Comparison of ENCODE assay signal across 1 cellular context in genomic region chr6:31158140-31158862, GRCh38.
TF ChIP-seq lines count a peak whose summit lies in the region.

TSS of gene TCF19 (plus strand) at chr6:31158589. CDS start at chr6:31159470, 881 bp downstream.

TF ChIP-seq in HepG2, 621 proteins besides CTCF, POLR2A, EP300 and RAD21 (continued from another document and continues in another):
- TF ChIP-seq ZFP82 (CRISPR knock-in tag; IDR thresholded peaks at IDR 0.05; ENCODE audit: borderline replicate concordance): no peak
- TF ChIP-seq ZNF121 (CRISPR knock-in tag; IDR thresholded peaks at IDR 0.05): no peak
- TF ChIP-seq KLF13 (CRISPR knock-in tag; IDR thresholded peaks at IDR 0.05): no peak
- TF ChIP-seq BCL6 (CRISPR knock-in tag; IDR thresholded peaks at IDR 0.05): no peak
- no peak for TF ChIP-seq SIX4 (CRISPR knock-in tag; IDR thresholded peaks at IDR 0.05)
- TF ChIP-seq FOXM1 (CRISPR knock-in tag; IDR thresholded peaks at IDR 0.05): no peak
- TF ChIP-seq GATAD1 (CRISPR knock-in tag; IDR thresholded peaks at IDR 0.05): peak; percentile 68
- no peak for TF ChIP-seq SRF (IDR thresholded peaks at IDR 0.05; ENCODE audit: low read depth, low read length)
- TF ChIP-seq TP53 (CRISPR knock-in tag; conservative IDR thresholded peaks at IDR 0.05): no peak
- TF ChIP-seq HCFC1 (IDR thresholded peaks at IDR 0.05; ENCODE audit: low read depth, low read length): no peak
- TF ChIP-seq ELF4 (CRISPR knock-in tag; IDR thresholded peaks at IDR 0.05; ENCODE audit: borderline replicate concordance): no peak
- TF ChIP-seq BRD4 (CRISPR knock-in tag; IDR thresholded peaks at IDR 0.05): no peak
- TF ChIP-seq SYNCRIP (IDR thresholded peaks at IDR 0.05; ENCODE audit: insufficient read depth, low read depth, low read length): no peak
- TF ChIP-seq THRA (CRISPR knock-in tag; IDR thresholded peaks at IDR 0.05; ENCODE audit: borderline replicate concordance): no peak
- TF ChIP-seq RFX5 (IDR thresholded peaks at IDR 0.05; ENCODE audit: low read depth, low read length): no peak; the same call in 1 of the 2 replicates
- TF ChIP-seq SMAD1 (CRISPR knock-in tag; IDR thresholded peaks at IDR 0.05; ENCODE audit: borderline replicate concordance, low read depth): no peak
- TF ChIP-seq REST (IDR thresholded peaks at IDR 0.05; ENCODE audit: borderline replicate concordance in 1 of 2, low read depth in 1 of 2, low read length in 2 of 2): no peak
- 0 out of 2 replicates have a peak, but pooled peaks have one; percentile 60 for TF ChIP-seq THYN1 (CRISPR knock-in tag; IDR thresholded peaks at IDR 0.05; ENCODE audit: borderline replicate concordance, low read depth)
- TF ChIP-seq PCBP1 (IDR thresholded peaks at IDR 0.05; ENCODE audit: borderline replicate concordance, low read depth, low read length): 0 out of 2 replicates have a peak, but pooled peaks have one; percentile 70
- TF ChIP-seq ZNF207 (IDR thresholded peaks at IDR 0.05; ENCODE audit: borderline replicate concordance): no peak
- no peak for TF ChIP-seq ZNF674 (CRISPR knock-in tag; IDR thresholded peaks at IDR 0.05; ENCODE audit: low read depth)
- TF ChIP-seq BCLAF1 (IDR thresholded peaks at IDR 0.05): no peak
- peak; percentile 62 for TF ChIP-seq RBFOX2 (IDR thresholded peaks at IDR 0.05; ENCODE audit: low read depth, low read length)
- no peak for TF ChIP-seq ZMYM2 (CRISPR knock-in tag; IDR thresholded peaks at IDR 0.05)
- TF ChIP-seq HMG20B (CRISPR knock-in tag; conservative IDR thresholded peaks at IDR 0.05): no peak
- TF ChIP-seq HMGA1 (CRISPR knock-in tag; conservative IDR thresholded peaks at IDR 0.05): no peak
- no peak for TF ChIP-seq ZFP37 (CRISPR knock-in tag; IDR thresholded peaks at IDR 0.05; ENCODE audit: borderline replicate concordance)
- peak; percentile 29; the same call in 1 of the 2 replicates for TF ChIP-seq ZNF776 (CRISPR knock-in tag; IDR thresholded peaks at IDR 0.05)
- no peak for TF ChIP-seq ZNF720 (CRISPR knock-in tag; IDR thresholded peaks at IDR 0.05)
- TF ChIP-seq MIER3 (CRISPR knock-in tag; IDR thresholded peaks at IDR 0.05; ENCODE audit: borderline replicate concordance): peak; percentile 16; the same call in 1 of the 2 replicates
- no peak for TF ChIP-seq GZF1 (CRISPR knock-in tag; IDR thresholded peaks at IDR 0.05)
- no peak for TF ChIP-seq ZNF460 (CRISPR knock-in tag; IDR thresholded peaks at IDR 0.05; ENCODE audit: borderline replicate concordance)
- TF ChIP-seq RBM22 (optimal IDR thresholded peaks at IDR 0.05; ENCODE audit: low read length): no peak
- TF ChIP-seq ZNF260 (CRISPR knock-in tag; IDR thresholded peaks at IDR 0.05; ENCODE audit: borderline replicate concordance, low read depth): no peak
- peak; percentile 54; the same call in 1 of the 2 replicates for TF ChIP-seq SKIL (CRISPR knock-in tag; IDR thresholded peaks at IDR 0.05; ENCODE audit: borderline replicate concordance)
- TF ChIP-seq ZNF687 (CRISPR knock-in tag; IDR thresholded peaks at IDR 0.05): peak; percentile 86
- TF ChIP-seq SETDB1 (CRISPR knock-in tag; IDR thresholded peaks at IDR 0.05; ENCODE audit: borderline replicate concordance): no peak
- TF ChIP-seq MNT (IDR thresholded peaks at IDR 0.05): peak; percentile 57
- peak; percentile 74; the same call in 1 of the 2 replicates for TF ChIP-seq ZNF441 (CRISPR knock-in tag; IDR thresholded peaks at IDR 0.05; ENCODE audit: borderline replicate concordance)
- TF ChIP-seq MATR3 (CRISPR knock-in tag; IDR thresholded peaks at IDR 0.05): no peak
- no peak for TF ChIP-seq ZKSCAN5 (CRISPR knock-in tag; IDR thresholded peaks at IDR 0.05)
- TF ChIP-seq NBN (conservative IDR thresholded peaks at IDR 0.05): no peak
- TF ChIP-seq JUNB (CRISPR knock-in tag; IDR thresholded peaks at IDR 0.05; ENCODE audit: borderline replicate concordance): peak; percentile 30; the same call in 1 of the 2 replicates
- TF ChIP-seq ZBTB39 (CRISPR knock-in tag; IDR thresholded peaks at IDR 0.05): no peak
- TF ChIP-seq NR2F6 (IDR thresholded peaks at IDR 0.05): no peak
- no peak for TF ChIP-seq NR2F6 (CRISPR knock-in tag; IDR thresholded peaks at IDR 0.05)
- no peak for TF ChIP-seq IKZF4 (CRISPR knock-in tag; IDR thresholded peaks at IDR 0.05; ENCODE audit: borderline replicate concordance, low read depth, not compliant biosample characterization)
- TF ChIP-seq SOX6 (IDR thresholded peaks at IDR 0.05): no peak
- 0 out of 2 replicates have a peak, but pooled peaks have one; percentile 16 for TF ChIP-seq SOX6 (CRISPR knock-in tag; IDR thresholded peaks at IDR 0.05)
- TF ChIP-seq HES4 (CRISPR knock-in tag; IDR thresholded peaks at IDR 0.05; ENCODE audit: borderline replicate concordance): no peak
